In the genomic region with DNA sequence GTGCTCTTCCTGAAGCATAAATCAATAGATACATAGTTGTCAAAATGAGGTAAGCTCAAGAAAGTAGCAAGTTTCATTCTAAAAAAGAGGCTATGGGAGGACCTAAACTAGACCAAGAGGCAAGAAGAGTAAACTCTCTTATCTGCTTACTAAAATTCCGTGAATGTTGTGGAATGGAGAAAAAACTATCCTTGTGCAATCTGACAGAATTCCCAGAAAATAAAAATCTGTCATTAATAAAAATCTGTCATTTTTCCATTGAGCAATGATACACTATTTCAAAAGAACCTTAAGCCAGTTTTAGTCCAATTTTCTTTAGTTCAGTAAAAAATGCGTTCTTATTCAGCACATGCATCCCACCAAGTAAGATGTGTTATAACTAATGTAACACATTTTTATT, we compare ENCODE assay signal across 15 cellular contexts.
"Had no signal": no experiment of that assay in that cellular context is flagged by ENCODE, and none has a peak within 500 bp of the region (broad histone marks: within the 10 kb centered on the region; RNA-seq: fewer than 3 reads in every experiment).

No MANE protein-coding gene starts in this region.

- H3K36me3 ChIP-seq: colonic mucosa, esophagus squamous epithelium, ovary, right atrium auricular region, suprapubic skin, thyroid gland had no signal

- H3K27me3 ChIP-seq: colonic mucosa, hepatocyte, ovary, right atrium auricular region, suprapubic skin, thyroid gland had no signal

- H3K4me3 ChIP-seq: colonic mucosa, esophagus squamous epithelium, hepatocyte, mucosa of descending colon, ovary, right atrium auricular region, smooth muscle cell, suprapubic skin, thyroid gland had no signal

- ATAC-seq: mucosa of descending colon; naive thymus-derived CD8-positive, alpha-beta T cell had no signal

- H3K27ac ChIP-seq: colonic mucosa, esophagus squamous epithelium, hepatocyte, ovary, right atrium auricular region, suprapubic skin, thyroid gland had no signal

- DNase-seq: colonic mucosa; dermis blood vessel endothelial cell; esophagus squamous epithelium; foreskin fibroblast; mammary epithelial cell; mucosa of descending colon; naive thymus-derived CD8-positive, alpha-beta T cell; ovary; stimulated activated CD4-positive, alpha-beta T cell treated with anti-CD3 and anti-CD28 coated beads, Interleukin-2, amount 100 ng/mL, for 48 hours; stimulated activated naive CD4-positive, alpha-beta T cell treated with Interleukin-2 at 50 U/mL for 16 hours; thyroid gland had no signal

- H3K9me3 ChIP-seq: colonic mucosa, mucosa of descending colon, ovary, right atrium auricular region, suprapubic skin, thyroid gland had no signal

- H3K4me1 ChIP-seq: colonic mucosa, esophagus squamous epithelium, right atrium auricular region, thyroid gland had no signal
